In the genomic region with DNA sequence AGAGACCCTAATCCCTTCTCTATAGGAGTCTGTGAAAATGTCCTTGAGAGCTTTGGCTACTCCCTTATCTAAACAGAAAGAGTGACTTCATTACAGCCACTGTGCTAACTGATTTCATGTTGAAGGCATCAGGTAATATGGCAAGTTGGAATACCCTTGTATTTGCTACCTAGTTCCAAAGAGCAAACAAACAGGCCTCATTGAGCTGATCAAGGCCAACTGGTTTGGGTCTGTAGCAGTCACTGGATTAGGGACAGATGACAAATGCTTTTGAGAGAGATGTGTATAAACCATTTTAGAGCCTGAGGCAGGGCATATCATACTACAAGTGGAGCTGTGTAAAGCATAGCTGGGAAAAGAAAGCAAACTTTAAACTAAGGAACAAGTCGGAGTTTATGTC, we compare ENCODE assay signal across 1 cellular context.
TF ChIP-seq lines count a peak whose summit lies in the region.

No MANE protein-coding gene starts in this region.

TF ChIP-seq in HepG2, 621 proteins besides CTCF, POLR2A, EP300 and RAD21 (continued from another document and continues in another):
- TF ChIP-seq, protein P1, sequence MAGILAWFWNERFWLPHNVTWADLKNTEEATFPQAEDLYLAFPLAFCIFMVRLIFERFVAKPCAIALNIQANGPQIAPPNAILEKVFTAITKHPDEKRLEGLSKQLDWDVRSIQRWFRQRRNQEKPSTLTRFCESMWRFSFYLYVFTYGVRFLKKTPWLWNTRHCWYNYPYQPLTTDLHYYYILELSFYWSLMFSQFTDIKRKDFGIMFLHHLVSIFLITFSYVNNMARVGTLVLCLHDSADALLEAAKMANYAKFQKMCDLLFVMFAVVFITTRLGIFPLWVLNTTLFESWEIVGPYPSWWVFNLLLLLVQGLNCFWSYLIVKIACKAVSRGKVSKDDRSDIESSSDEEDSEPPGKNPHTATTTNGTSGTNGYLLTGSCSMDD (CRISPR knock-in tag; IDR thresholded peaks at IDR 0.05) = no peak
- TF ChIP-seq, protein P2, sequence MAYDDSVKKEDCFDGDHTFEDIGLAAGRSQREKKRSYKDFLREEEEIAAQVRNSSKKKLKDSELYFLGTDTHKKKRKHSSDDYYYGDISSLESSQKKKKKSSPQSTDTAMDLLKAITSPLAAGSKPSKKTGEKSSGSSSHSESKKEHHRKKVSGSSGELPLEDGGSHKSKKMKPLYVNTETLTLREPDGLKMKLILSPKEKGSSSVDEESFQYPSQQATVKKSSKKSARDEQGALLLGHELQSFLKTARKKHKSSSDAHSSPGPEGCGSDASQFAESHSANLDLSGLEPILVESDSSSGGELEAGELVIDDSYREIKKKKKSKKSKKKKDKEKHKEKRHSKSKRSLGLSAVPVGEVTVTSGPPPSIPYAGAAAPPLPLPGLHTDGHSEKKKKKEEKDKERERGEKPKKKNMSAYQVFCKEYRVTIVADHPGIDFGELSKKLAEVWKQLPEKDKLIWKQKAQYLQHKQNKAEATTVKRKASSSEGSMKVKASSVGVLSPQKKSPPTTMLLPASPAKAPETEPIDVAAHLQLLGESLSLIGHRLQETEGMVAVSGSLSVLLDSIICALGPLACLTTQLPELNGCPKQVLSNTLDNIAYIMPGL (CRISPR knock-in tag; IDR thresholded peaks at IDR 0.05; ENCODE audit: borderline replicate concordance in 1 of 2, low read depth in 1 of 2) = 0 out of 4 replicates have a peak, but pooled peaks of 1 of the 2 experiments have one; percentile 43
- TF ChIP-seq ZFX (CRISPR knock-in tag; IDR thresholded peaks at IDR 0.05; ENCODE audit: low read depth) (peak; percentile 50; the same call in 1 of the 2 replicates), PAF1 (CRISPR knock-in tag; IDR thresholded peaks at IDR 0.05) (no peak), MTA1 (CRISPR knock-in tag; IDR thresholded peaks at IDR 0.05; ENCODE audit: borderline replicate concordance) (no peak; the same call in 1 of the 2 replicates), IRF2 (CRISPR knock-in tag; IDR thresholded peaks at IDR 0.05) (peak; percentile 79), ZNF234 (CRISPR knock-in tag; conservative IDR thresholded peaks at IDR 0.05) (no peak), TGIF2 (CRISPR knock-in tag; IDR thresholded peaks at IDR 0.05) (no peak), BRCA1 (CRISPR knock-in tag; IDR thresholded peaks at IDR 0.05) (no peak), ZNF331 (CRISPR knock-in tag; IDR thresholded peaks at IDR 0.05) (peak; percentile 39; the same call in 1 of the 2 replicates), NR2F6 (IDR thresholded peaks at IDR 0.05) (no peak), NR2F6 (CRISPR knock-in tag; IDR thresholded peaks at IDR 0.05) (0 out of 2 replicates have a peak, but pooled peaks have one; percentile 46), SMC3 (IDR thresholded peaks at IDR 0.05; ENCODE audit: low read length) (no peak), ZFP62 (CRISPR knock-in tag; IDR thresholded peaks at IDR 0.05) (no peak), ZNF616 (CRISPR knock-in tag; IDR thresholded peaks at IDR 0.05; ENCODE audit: low read depth) (no peak), ZNF782 (CRISPR knock-in tag; IDR thresholded peaks at IDR 0.05; ENCODE audit: borderline replicate concordance) (no peak), SALL1 (CRISPR knock-in tag; IDR thresholded peaks at IDR 0.05) (peak; percentile 93), KLF9 (CRISPR knock-in tag; IDR thresholded peaks at IDR 0.05; ENCODE audit: low read depth) (no peak), ZNF263 (CRISPR knock-in tag; IDR thresholded peaks at IDR 0.05) (no peak), ZNF678 (CRISPR knock-in tag; IDR thresholded peaks at IDR 0.05) (no peak), ZNF652 (CRISPR knock-in tag; IDR thresholded peaks at IDR 0.05; ENCODE audit: borderline replicate concordance, low read depth) (peak; percentile 48; the same call in 1 of the 2 replicates), YEATS2 (CRISPR knock-in tag; IDR thresholded peaks at IDR 0.05; ENCODE audit: borderline replicate concordance) (no peak; the same call in 1 of the 2 replicates), ZKSCAN5 (CRISPR knock-in tag; IDR thresholded peaks at IDR 0.05) (no peak), HHEX (CRISPR knock-in tag; IDR thresholded peaks at IDR 0.05) (peak; percentile 87), TOE1 (CRISPR knock-in tag; IDR thresholded peaks at IDR 0.05) (no peak), MED13 (CRISPR knock-in tag; IDR thresholded peaks at IDR 0.05) (no peak), ZNF329 (CRISPR knock-in tag; IDR thresholded peaks at IDR 0.05; ENCODE audit: low read depth) (no peak), MEIS1 (CRISPR knock-in tag; IDR thresholded peaks at IDR 0.05; ENCODE audit: borderline replicate concordance) (peak; percentile 76; the same call in 1 of the 2 replicates), TSC22D2 (CRISPR knock-in tag; IDR thresholded peaks at IDR 0.05; ENCODE audit: borderline replicate concordance) (no peak), BRD4 (CRISPR knock-in tag; IDR thresholded peaks at IDR 0.05) (no peak), ZNF160 (CRISPR knock-in tag; IDR thresholded peaks at IDR 0.05) (no peak), HNRNPL (IDR thresholded peaks at IDR 0.05; ENCODE audit: low read depth, low read length) (no peak)
- TF ChIP-seq, protein P3, sequence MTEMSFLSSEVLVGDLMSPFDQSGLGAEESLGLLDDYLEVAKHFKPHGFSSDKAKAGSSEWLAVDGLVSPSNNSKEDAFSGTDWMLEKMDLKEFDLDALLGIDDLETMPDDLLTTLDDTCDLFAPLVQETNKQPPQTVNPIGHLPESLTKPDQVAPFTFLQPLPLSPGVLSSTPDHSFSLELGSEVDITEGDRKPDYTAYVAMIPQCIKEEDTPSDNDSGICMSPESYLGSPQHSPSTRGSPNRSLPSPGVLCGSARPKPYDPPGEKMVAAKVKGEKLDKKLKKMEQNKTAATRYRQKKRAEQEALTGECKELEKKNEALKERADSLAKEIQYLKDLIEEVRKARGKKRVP (CRISPR knock-in tag; IDR thresholded peaks at IDR 0.05) = no peak
- TF ChIP-seq, protein P4, sequence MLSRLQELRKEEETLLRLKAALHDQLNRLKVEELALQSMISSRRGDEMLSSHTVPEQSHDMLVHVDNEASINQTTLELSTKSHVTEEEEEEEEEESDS (CRISPR knock-in tag; IDR thresholded peaks at IDR 0.05; ENCODE audit: borderline replicate concordance) = no peak
- TF ChIP-seq, protein P5, sequence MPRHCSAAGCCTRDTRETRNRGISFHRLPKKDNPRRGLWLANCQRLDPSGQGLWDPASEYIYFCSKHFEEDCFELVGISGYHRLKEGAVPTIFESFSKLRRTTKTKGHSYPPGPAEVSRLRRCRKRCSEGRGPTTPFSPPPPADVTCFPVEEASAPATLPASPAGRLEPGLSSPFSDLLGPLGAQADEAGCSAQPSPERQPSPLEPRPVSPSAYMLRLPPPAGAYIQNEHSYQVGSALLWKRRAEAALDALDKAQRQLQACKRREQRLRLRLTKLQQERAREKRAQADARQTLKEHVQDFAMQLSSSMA (CRISPR knock-in tag; IDR thresholded peaks at IDR 0.05) = no peak
- TF ChIP-seq, protein P6, sequence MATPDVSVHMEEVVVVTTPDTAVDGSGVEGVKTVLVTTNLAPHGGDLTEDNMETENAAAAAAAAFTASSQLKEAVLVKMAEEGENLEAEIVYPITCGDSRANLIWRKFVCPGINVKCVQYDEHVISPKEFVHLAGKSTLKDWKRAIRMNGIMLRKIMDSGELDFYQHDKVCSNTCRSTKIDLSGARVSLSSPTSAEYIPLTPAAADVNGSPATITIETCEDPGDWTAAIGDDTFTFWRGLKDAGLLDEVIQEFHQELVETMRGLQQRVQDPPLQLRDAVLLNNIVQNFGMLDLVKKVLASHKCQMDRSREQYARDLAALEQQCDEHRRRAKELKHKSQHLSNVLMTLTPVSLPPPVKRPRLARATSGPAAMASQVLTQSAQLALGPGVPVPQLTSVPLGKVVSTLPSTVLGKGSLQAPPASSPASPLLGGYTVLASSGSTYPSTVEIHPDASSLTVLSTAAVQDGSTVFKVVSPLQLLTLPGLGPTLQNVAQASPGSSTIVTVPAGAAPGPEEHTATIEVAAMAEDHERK (CRISPR knock-in tag; IDR thresholded peaks at IDR 0.05; ENCODE audit: low read depth) = no peak
- TF ChIP-seq, protein P7, sequence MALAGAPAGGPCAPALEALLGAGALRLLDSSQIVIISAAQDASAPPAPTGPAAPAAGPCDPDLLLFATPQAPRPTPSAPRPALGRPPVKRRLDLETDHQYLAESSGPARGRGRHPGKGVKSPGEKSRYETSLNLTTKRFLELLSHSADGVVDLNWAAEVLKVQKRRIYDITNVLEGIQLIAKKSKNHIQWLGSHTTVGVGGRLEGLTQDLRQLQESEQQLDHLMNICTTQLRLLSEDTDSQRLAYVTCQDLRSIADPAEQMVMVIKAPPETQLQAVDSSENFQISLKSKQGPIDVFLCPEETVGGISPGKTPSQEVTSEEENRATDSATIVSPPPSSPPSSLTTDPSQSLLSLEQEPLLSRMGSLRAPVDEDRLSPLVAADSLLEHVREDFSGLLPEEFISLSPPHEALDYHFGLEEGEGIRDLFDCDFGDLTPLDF (CRISPR knock-in tag; IDR thresholded peaks at IDR 0.05) = no peak
- TF ChIP-seq, protein P8, sequence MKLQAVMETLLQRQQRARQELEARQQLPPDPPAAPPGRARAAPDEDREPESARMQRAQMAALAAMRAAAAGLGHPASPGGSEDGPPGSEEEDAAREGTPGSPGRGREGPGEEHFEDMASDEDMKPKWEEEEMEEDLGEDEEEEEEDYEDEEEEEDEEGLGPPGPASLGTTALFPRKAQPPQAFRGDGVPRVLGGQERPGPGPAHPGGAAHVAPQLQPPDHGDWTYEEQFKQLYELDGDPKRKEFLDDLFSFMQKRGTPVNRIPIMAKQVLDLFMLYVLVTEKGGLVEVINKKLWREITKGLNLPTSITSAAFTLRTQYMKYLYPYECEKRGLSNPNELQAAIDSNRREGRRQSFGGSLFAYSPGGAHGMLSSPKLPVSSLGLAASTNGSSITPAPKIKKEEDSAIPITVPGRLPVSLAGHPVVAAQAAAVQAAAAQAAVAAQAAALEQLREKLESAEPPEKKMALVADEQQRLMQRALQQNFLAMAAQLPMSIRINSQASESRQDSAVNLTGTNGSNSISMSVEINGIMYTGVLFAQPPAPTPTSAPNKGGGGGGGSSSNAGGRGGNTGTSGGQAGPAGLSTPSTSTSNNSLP (IDR thresholded peaks at IDR 0.05; ENCODE audit: low read depth, low read length) = peak; percentile 96
- TF ChIP-seq, protein P9, sequence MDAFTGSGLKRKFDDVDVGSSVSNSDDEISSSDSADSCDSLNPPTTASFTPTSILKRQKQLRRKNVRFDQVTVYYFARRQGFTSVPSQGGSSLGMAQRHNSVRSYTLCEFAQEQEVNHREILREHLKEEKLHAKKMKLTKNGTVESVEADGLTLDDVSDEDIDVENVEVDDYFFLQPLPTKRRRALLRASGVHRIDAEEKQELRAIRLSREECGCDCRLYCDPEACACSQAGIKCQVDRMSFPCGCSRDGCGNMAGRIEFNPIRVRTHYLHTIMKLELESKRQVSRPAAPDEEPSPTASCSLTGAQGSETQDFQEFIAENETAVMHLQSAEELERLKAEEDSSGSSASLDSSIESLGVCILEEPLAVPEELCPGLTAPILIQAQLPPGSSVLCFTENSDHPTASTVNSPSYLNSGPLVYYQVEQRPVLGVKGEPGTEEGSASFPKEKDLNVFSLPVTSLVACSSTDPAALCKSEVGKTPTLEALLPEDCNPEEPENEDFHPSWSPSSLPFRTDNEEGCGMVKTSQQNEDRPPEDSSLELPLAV (CRISPR knock-in tag; conservative IDR thresholded peaks at IDR 0.05; ENCODE audit: low read depth) = no peak
- TF ChIP-seq, protein P10, sequence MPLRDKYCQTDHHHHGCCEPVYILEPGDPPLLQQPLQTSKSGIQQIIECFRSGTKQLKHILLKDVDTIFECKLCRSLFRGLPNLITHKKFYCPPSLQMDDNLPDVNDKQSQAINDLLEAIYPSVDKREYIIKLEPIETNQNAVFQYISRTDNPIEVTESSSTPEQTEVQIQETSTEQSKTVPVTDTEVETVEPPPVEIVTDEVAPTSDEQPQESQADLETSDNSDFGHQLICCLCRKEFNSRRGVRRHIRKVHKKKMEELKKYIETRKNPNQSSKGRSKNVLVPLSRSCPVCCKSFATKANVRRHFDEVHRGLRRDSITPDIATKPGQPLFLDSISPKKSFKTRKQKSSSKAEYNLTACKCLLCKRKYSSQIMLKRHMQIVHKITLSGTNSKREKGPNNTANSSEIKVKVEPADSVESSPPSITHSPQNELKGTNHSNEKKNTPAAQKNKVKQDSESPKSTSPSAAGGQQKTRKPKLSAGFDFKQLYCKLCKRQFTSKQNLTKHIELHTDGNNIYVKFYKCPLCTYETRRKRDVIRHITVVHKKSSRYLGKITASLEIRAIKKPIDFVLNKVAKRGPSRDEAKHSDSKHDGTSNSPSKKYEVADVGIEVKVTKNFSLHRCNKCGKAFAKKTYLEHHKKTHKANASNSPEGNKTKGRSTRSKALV (CRISPR knock-in tag; IDR thresholded peaks at IDR 0.05) = no peak
- TF ChIP-seq, protein P11, sequence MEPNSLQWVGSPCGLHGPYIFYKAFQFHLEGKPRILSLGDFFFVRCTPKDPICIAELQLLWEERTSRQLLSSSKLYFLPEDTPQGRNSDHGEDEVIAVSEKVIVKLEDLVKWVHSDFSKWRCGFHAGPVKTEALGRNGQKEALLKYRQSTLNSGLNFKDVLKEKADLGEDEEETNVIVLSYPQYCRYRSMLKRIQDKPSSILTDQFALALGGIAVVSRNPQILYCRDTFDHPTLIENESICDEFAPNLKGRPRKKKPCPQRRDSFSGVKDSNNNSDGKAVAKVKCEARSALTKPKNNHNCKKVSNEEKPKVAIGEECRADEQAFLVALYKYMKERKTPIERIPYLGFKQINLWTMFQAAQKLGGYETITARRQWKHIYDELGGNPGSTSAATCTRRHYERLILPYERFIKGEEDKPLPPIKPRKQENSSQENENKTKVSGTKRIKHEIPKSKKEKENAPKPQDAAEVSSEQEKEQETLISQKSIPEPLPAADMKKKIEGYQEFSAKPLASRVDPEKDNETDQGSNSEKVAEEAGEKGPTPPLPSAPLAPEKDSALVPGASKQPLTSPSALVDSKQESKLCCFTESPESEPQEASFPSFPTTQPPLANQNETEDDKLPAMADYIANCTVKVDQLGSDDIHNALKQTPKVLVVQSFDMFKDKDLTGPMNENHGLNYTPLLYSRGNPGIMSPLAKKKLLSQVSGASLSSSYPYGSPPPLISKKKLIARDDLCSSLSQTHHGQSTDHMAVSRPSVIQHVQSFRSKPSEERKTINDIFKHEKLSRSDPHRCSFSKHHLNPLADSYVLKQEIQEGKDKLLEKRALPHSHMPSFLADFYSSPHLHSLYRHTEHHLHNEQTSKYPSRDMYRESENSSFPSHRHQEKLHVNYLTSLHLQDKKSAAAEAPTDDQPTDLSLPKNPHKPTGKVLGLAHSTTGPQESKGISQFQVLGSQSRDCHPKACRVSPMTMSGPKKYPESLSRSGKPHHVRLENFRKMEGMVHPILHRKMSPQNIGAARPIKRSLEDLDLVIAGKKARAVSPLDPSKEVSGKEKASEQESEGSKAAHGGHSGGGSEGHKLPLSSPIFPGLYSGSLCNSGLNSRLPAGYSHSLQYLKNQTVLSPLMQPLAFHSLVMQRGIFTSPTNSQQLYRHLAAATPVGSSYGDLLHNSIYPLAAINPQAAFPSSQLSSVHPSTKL (CRISPR knock-in tag; IDR thresholded peaks at IDR 0.05) = peak; percentile 96
- TF ChIP-seq, protein P12, sequence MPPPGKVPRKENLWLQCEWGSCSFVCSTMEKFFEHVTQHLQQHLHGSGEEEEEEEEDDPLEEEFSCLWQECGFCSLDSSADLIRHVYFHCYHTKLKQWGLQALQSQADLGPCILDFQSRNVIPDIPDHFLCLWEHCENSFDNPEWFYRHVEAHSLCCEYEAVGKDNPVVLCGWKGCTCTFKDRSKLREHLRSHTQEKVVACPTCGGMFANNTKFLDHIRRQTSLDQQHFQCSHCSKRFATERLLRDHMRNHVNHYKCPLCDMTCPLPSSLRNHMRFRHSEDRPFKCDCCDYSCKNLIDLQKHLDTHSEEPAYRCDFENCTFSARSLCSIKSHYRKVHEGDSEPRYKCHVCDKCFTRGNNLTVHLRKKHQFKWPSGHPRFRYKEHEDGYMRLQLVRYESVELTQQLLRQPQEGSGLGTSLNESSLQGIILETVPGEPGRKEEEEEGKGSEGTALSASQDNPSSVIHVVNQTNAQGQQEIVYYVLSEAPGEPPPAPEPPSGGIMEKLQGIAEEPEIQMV (CRISPR knock-in tag; IDR thresholded peaks at IDR 0.05; ENCODE audit: low read depth) = no peak
